20 cellular contexts compared by ENCODE assay signal in the genomic region with DNA sequence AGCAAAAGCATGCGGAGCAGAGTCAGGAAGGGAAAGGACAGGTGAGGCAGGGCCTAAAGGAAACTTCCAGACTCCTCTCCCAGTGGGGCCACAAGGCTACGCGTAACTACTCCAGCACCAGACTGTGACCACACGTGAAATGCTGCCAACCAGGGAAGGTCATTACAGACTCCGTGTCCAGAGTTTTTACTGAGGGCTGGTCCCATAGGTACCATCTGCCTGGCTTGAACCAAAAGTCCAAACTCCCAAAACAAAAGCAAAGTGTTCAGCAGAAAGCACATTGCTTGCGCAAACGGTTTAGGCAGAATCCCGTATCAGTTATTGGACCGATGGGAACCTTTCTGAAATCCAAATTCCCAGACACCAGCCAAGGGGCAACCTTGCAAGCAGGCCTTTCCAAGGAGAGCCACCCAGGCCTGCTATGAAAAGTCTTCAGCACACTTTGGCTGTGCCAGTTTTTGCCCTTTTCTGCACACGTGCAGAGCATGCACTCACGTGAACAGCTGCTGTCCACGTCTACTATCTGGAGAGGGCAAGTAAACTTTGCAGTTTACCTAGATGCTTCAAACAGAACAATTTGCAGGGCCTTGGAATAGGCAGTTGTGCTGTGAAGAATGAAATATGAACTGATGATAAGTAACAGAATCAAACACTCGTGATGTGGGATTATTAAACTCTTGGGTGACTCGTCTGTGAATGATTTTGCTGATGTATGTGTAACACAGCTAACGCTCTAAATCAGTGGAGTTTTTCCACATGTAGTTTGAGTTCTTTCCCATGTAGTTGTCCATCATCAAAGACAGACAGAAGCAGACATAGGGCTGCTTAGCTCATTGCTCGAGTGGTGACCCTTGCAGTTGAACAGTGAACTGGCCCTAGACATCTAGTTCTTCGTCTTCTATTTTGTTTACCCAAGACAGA. TPM values are rescaled to one million over a fixed set of nuclear protein-coding genes. Genes with fewer than 3 reads are reported as not detected.
DNase-seq lines count a peak whose midpoint lies in the region; ATAC-seq, FAIRE-seq and TF ChIP-seq lines count a peak whose summit lies in the region.
"Had no signal": no experiment of that assay in that cellular context is flagged by ENCODE, and none has a peak within 500 bp of the region (broad histone marks: within the 10 kb centered on the region; RNA-seq: fewer than 3 reads in every experiment).

No MANE protein-coding gene starts in this region.

- 79 to 81% methylated on average over 17 of the region's 17 CpGs for WGBS in GM23248 (ENCODE audit: low coverage in 1 of 2, low lambda C conversion rate in 2 of 2, missing lambda C conversion rate in 2 of 2), 2 experiments

- H3K9me3 ChIP-seq in AG04450 (ENCODE audit: control insufficient read depth, insufficient read depth, low read length): no peaks in the 10 kb centered on the region
- H3K9me3 ChIP-seq in GM23248 (ENCODE audit: low read depth): no peaks in the 10 kb centered on the region
- no peaks in the 10 kb centered on the region for H3K9me3 ChIP-seq in naive thymus-derived CD4-positive, alpha-beta T cell (ENCODE audit: control insufficient read depth in 2 of 3, low read length in 3 of 3)
- H3K9me3 ChIP-seq: colonic mucosa, left ventricle myocardium inferior, SJSA1 had no signal

- intact Hi-C loops in naive thymus-derived CD4-positive, alpha-beta T cell (cut with micrococcal nuclease): no loop called here

- H2AFZ ChIP-seq in GM23248: no peak overlapping the region
- H2AFZ ChIP-seq: neural progenitor cell had no signal

- H3F3A ChIP-seq in GM23248 (ENCODE audit: insufficient read depth): no peaks in the 10 kb centered on the region

- H3K27ac ChIP-seq in AG04450 (ENCODE audit: low read depth, low read length) (peak overlapping the region; percentile 57), GM23248 (no peak overlapping the region)
- no peak overlapping the region for H3K27ac ChIP-seq in naive thymus-derived CD4-positive, alpha-beta T cell (ENCODE audit: low read depth, low read length)
- H3K27ac ChIP-seq: colonic mucosa, left ventricle myocardium inferior, neural progenitor cell, SJSA1 had no signal

- no peak overlapping the region for H3K9ac ChIP-seq in GM23248
- H3K9ac ChIP-seq: neural progenitor cell had no signal

- peaks cover 0 to 2% (median 0%) of the 10 kb centered on the region in 11 donors for H3K9me3 Mint-ChIP-seq in naive thymus-derived CD4-positive, alpha-beta T cell
- H3K9me3 Mint-ChIP-seq in endothelial cell (ENCODE audit: unreplicated experiment): no peaks in the 10 kb centered on the region
- H3K9me3 Mint-ChIP-seq: activated T-helper 2 cell treated with anti-CD3 and anti-CD28 coated beads, Interferon-gamma antibody, Interleukin-2, Interleukin-4, amounts not matched to agents 10 μg/mL and 5 μg/mL and 100 μg/mL, durations not matched to agents 14 hours and 24 hours and 36 hours; CD4-positive, CD25-positive, alpha-beta regulatory T cell; neural progenitor cell; T-helper 1 cell treated with Interleukin-12 subunit alpha and Interleukin-12 subunit beta and Interleukin-4 antibody, amounts not matched to agents 30 μg/mL and 1 μg/mL, for 36 hours had no signal

- POLR2A ChIA-PET in AG04450 (lab: Yijun Ruan, JAX): interaction anchor here (0.5 kb wide), 1 partner anchor 9 kb away, joined by 3 read pairs; no protein-coding TSS in a partner anchor
- POLR2A ChIA-PET in naive thymus-derived CD4-positive, alpha-beta T cell (lab: Charles Lee): interaction anchor here (0.6 to 0.9 kb wide), 2 partner anchors 19 to 248 kb away, joined by 3 read pairs; no protein-coding TSS in a partner anchor

- peak overlapping the region in 8 of 9 donors; percentile 18 to 96 (median 84) for H3K27ac Mint-ChIP-seq in naive thymus-derived CD4-positive, alpha-beta T cell
- H3K27ac Mint-ChIP-seq in endothelial cell (ENCODE audit: unreplicated experiment): no peak overlapping the region
- H3K27ac Mint-ChIP-seq: activated T-helper 2 cell treated with anti-CD3 and anti-CD28 coated beads, Interferon-gamma antibody, Interleukin-2, Interleukin-4, amounts not matched to agents 10 μg/mL and 5 μg/mL and 100 μg/mL, durations not matched to agents 14 hours and 24 hours and 36 hours; neural progenitor cell; T-helper 1 cell treated with Interleukin-12 subunit alpha and Interleukin-12 subunit beta and Interleukin-4 antibody, amounts not matched to agents 30 μg/mL and 1 μg/mL, for 36 hours had no signal

- no peak overlapping the region for H3K4me3 Mint-ChIP-seq in naive thymus-derived CD4-positive, alpha-beta T cell
- H3K4me3 Mint-ChIP-seq in endothelial cell (ENCODE audit: unreplicated experiment): no peak overlapping the region
- H3K4me3 Mint-ChIP-seq: CD4-positive, CD25-positive, alpha-beta regulatory T cell; neural progenitor cell; T-helper 1 cell treated with Interleukin-12 subunit alpha and Interleukin-12 subunit beta and Interleukin-4 antibody, amounts not matched to agents 30 μg/mL and 1 μg/mL, for 36 hours had no signal

- no peaks in the 10 kb centered on the region for H3K4me1 ChIP-seq in GM23248 (ENCODE audit: insufficient read depth)
- H3K4me1 ChIP-seq in naive thymus-derived CD4-positive, alpha-beta T cell (ENCODE audit: control insufficient read depth in 2 of 2, insufficient read depth in 2 of 2, low read length in 2 of 2): peaks cover 9 to 50% of the 10 kb centered on the region in 2 donors
- H3K4me1 ChIP-seq: colonic mucosa, neural progenitor cell had no signal

- no peak for FAIRE-seq in H54 (lab: Jason Lieb, UNC)
- FAIRE-seq: GM12878 had no signal

- no peak for DNase-seq in AG04450 (ENCODE audit: low read depth, low spot score)
- peak; percentile 38 for DNase-seq in GM23248
- DNase-seq in fibroblast of gingiva (ENCODE audit: low read depth): peak; percentile 37
- no peak for DNase-seq in naive thymus-derived CD4-positive, alpha-beta T cell
- DNase-seq in mucosa of gallbladder (ENCODE audit: low spot score): no peak
- no peak for DNase-seq in endothelial cell (ENCODE audit: low spot score)
- DNase-seq in H54 (ENCODE audit: insufficient read length, low spot score): no peak
- no peak for DNase-seq in NCI-H2081 treated with DMSO at 0.1 percent for 48 hours (lab: John Stamatoyannopoulos, UW)
- DNase-seq: activated CD4-positive, alpha-beta T cell treated with anti-CD3 and anti-CD28 coated beads for 4 hours; CD4-positive, CD25-positive, alpha-beta regulatory T cell; colonic mucosa; DMS153; left ventricle myocardium inferior; NK-92 treated with Interleukin-12 subunit alpha and Interleukin-12 subunit beta, amount 100 ng/mL, for 24 hours had no signal

- H3K27me3 Mint-ChIP-seq in naive thymus-derived CD4-positive, alpha-beta T cell: no peaks in the 10 kb centered on the region
- peaks cover 3% of the 10 kb centered on the region for H3K27me3 Mint-ChIP-seq in endothelial cell (ENCODE audit: unreplicated experiment)
- H3K27me3 Mint-ChIP-seq: CD4-positive, CD25-positive, alpha-beta regulatory T cell; progenitor cell of endocrine pancreas had no signal

- H3K27me3 ChIP-seq in AG04450 (ENCODE audit: control insufficient read depth, insufficient read depth, low read length): no peaks in the 10 kb centered on the region
- no peaks in the 10 kb centered on the region for H3K27me3 ChIP-seq in GM23248 (replicated peaks; ENCODE audit: insufficient read depth)
- H3K27me3 ChIP-seq in naive thymus-derived CD4-positive, alpha-beta T cell (ENCODE audit: control insufficient read depth in 2 of 2, insufficient read depth in 2 of 2, low read length in 2 of 2): no peaks in the 10 kb centered on the region
- H3K27me3 ChIP-seq: colonic mucosa, neural progenitor cell, SJSA1 had no signal

- no peaks in the 10 kb centered on the region for H4K20me1 ChIP-seq in GM23248 (ENCODE audit: insufficient read depth)

- no peak overlapping the region for H3K4me2 ChIP-seq in GM23248 (ENCODE audit: unreplicated experiment)
- H3K4me2 ChIP-seq: neural progenitor cell had no signal

- peaks cover 0 to 50% (median 39%) of the 10 kb centered on the region in 5 donors for H3K36me3 Mint-ChIP-seq in naive thymus-derived CD4-positive, alpha-beta T cell
- peaks cover 19% of the 10 kb centered on the region for H3K36me3 Mint-ChIP-seq in endothelial cell (ENCODE audit: low read depth, unreplicated experiment)

- TF ChIP-seq CTCF in AG04450 (IDR thresholded peaks at IDR 0.05; ENCODE audit: low read depth, low read length) (no peak), endothelial cell (IDR thresholded peaks at IDR 0.05; ENCODE audit: unreplicated experiment) (no peak)

- H3K79me2 ChIP-seq in GM23248 (ENCODE audit: insufficient read depth): peaks cover 75% of the 10 kb centered on the region

- no peak for TF ChIP-seq POLR2A in H54 (IDR thresholded peaks at IDR 0.05; ENCODE audit: low read depth, low read length)

- H3K4me3 ChIP-seq in AG04450 (ENCODE audit: low read depth, low read length) (no peak overlapping the region), GM23248 (no peak overlapping the region)
- H3K4me3 ChIP-seq in naive thymus-derived CD4-positive, alpha-beta T cell (ENCODE audit: low read length): no peak overlapping the region
- H3K4me3 ChIP-seq: colonic mucosa, GM12878, left ventricle myocardium inferior, neural progenitor cell, SJSA1 had no signal

- no peak for ATAC-seq in naive thymus-derived CD4-positive, alpha-beta T cell
- ATAC-seq: GM12878 had no signal

- peaks cover 24% of the 10 kb centered on the region for H3K36me3 ChIP-seq in GM23248 (ENCODE audit: low read depth)
- peaks cover 12 to 59% (median 12%) of the 10 kb centered on the region in 3 experiments for H3K36me3 ChIP-seq in naive thymus-derived CD4-positive, alpha-beta T cell (ENCODE audit: control insufficient read depth in 2 of 3, insufficient read depth in 3 of 3, low read length in 3 of 3)

- H3K4me1 Mint-ChIP-seq in naive thymus-derived CD4-positive, alpha-beta T cell: peaks cover 33 to 83% (median 68%) of the 10 kb centered on the region in 7 donors
- peaks cover 19% of the 10 kb centered on the region for H3K4me1 Mint-ChIP-seq in endothelial cell (ENCODE audit: unreplicated experiment)
- H3K4me1 Mint-ChIP-seq: neural progenitor cell had no signal

- CTCF ChIA-PET in AG04450 (lab: Charles Lee): interaction anchor here (0.8 to 2.3 kb wide), 2 partner anchors 191 to 208 kb away, joined by 3 to 9 read pairs; no protein-coding TSS in a partner anchor
- CTCF ChIA-PET in naive thymus-derived CD4-positive, alpha-beta T cell (lab: Charles Lee): interaction anchor here (0.7 kb wide), 1 partner anchor 9 kb away, joined by 3 read pairs; no protein-coding TSS in a partner anchor

- no peaks in the 10 kb centered on the region for H3K9me2 ChIP-seq in GM23248 (ENCODE audit: insufficient read depth)

- in situ Hi-C loops in GM23248 (cut with MboI): no loop called here

RNA-seq across cellular contexts. Expression of gene CRISPLD2, which starts 58.1 kb away (rescaled TPM):
- polyA plus RNA-seq in AG04450 (2011; rRNA removed) (91.5 and 103 TPM in 2 replicates), GM23248 (2016; fragmentation: Nextera tagmentation; extraction: Ambion mirVana) (21.5 and 22.6 TPM in 2 replicates)
- 186 and 231 TPM in 2 replicates for polyA minus RNA-seq in AG04450 (2011; rRNA and poly(A)+ RNA removed)
- 36.2 and 36.3 TPM in 2 replicates for total RNA-seq in GM23248 (2014; rRNA removed; shearing (Covaris generic))
- 10 to 100 TPM in 1 of 5 experiments, 1 to 10 TPM in 1, under 1 TPM in 3; 0.38 to 14.4 (median 0.49) TPM for total RNA-seq in naive thymus-derived CD4-positive, alpha-beta T cell
- 1 to 10 TPM in 1 of 2 donors, under 1 TPM in 1; 0.82 to 1.7 TPM for polyA plus RNA-seq in naive thymus-derived CD4-positive, alpha-beta T cell
- total RNA-seq in mucosa of gallbladder (117 TPM), endothelial cell (ENCODE audit: unreplicated experiment) (0.54 TPM)

Comparison
In these comparisons a context has a peak if more than half of its experiments do, and no peak if none do; other contexts are left out.
1. DNase-seq: peak in GM23248 (single experiment) and fibroblast of gingiva (single experiment); none in AG04450 (single experiment), naive thymus-derived CD4-positive, alpha-beta T cell (0 of 9), mucosa of gallbladder (single experiment), endothelial cell (single experiment), H54 (single experiment) and NCI-H2081 treated with DMSO at 0.1 percent for 48 hours (single experiment).